ENCODE assay signal across 11 cellular contexts in the genomic region with DNA sequence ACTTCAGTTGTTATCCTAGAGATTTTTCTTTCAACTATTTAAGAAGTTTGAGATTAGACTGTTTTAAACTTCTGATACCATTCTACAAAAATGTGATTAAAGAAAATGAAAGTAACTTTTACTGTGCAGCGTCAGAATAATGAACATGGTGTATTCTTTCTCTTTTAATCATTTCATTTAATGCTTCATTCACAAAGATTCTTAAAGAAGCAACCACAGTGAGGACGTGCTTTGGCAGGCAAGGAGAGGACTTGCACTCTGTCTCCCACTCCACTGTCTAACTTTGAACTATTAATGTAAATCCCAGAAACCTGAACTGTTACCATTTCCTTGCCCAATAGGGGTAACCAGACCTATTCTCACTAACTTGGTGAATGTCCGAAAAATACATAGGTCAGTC.
DNase-seq lines count a peak whose midpoint lies in the region; ATAC-seq and TF ChIP-seq lines count a peak whose summit lies in the region.
"Had no signal": no experiment of that assay in that cellular context is flagged by ENCODE, and none has a peak within 500 bp of the region (broad histone marks: within the 10 kb centered on the region; RNA-seq: fewer than 3 reads in every experiment).

No MANE protein-coding gene starts in this region.

- intact Hi-C loops in mucosa of descending colon (cut with DNase I, micrococcal nuclease), result no loop called here

- H3K9me2 ChIP-seq in Karpas-422 (replicated peaks; ENCODE audit: insufficient read depth, low read length), result no peaks in the 10 kb centered on the region

- H3K36me3 Mint-ChIP-seq in CD4-positive, CD25-positive, alpha-beta regulatory T cell, result no peaks in the 10 kb centered on the region
- H3K36me3 Mint-ChIP-seq in activated naive CD8-positive, alpha-beta T cell treated with anti-CD3 and anti-CD28 coated beads, Interleukin-2, amount 50 U/mL, for 24 hours (ENCODE audit: low read depth), result no peaks in the 10 kb centered on the region

- peaks cover 18 to 26% (median 22%) of the 10 kb centered on the region in 4 donors for H3K4me1 Mint-ChIP-seq in CD4-positive, CD25-positive, alpha-beta regulatory T cell
- peaks cover 18% of the 10 kb centered on the region for H3K4me1 Mint-ChIP-seq in activated naive CD8-positive, alpha-beta T cell treated with anti-CD3 and anti-CD28 coated beads, Interleukin-2, amount 50 U/mL, for 24 hours

- H3K79me2 ChIP-seq in Karpas-422 (ENCODE audit: low read length), result no peaks in the 10 kb centered on the region

- H2AFZ ChIP-seq in Karpas-422 (ENCODE audit: low read length), result peak overlapping the region; percentile 60

- H3K27me3 Mint-ChIP-seq in CD4-positive, CD25-positive, alpha-beta regulatory T cell, result peaks cover 11% of the 10 kb centered on the region
- H3K27me3 Mint-ChIP-seq in activated naive CD8-positive, alpha-beta T cell treated with anti-CD3 and anti-CD28 coated beads, Interleukin-2, amount 50 U/mL, for 24 hours, result peaks cover 7% of the 10 kb centered on the region

- no peak for TF ChIP-seq CTCF in mucosa of descending colon (IDR thresholded peaks at IDR 0.05)

- peak overlapping the region; percentile 79 to 91 (median 84) for H3K4me3 Mint-ChIP-seq in CD4-positive, CD25-positive, alpha-beta regulatory T cell
- H3K4me3 Mint-ChIP-seq in activated naive CD8-positive, alpha-beta T cell treated with anti-CD3 and anti-CD28 coated beads, Interleukin-2, amount 50 U/mL, for 24 hours, result peak overlapping the region; percentile 3

- no peaks in the 10 kb centered on the region for H4K20me1 ChIP-seq in Karpas-422 (ENCODE audit: insufficient read depth, low read depth, low read length)

- peaks cover 0 to 1% (median 0%) of the 10 kb centered on the region in 7 donors for H3K9me3 Mint-ChIP-seq in CD4-positive, CD25-positive, alpha-beta regulatory T cell
- no peaks in the 10 kb centered on the region for H3K9me3 Mint-ChIP-seq in activated naive CD8-positive, alpha-beta T cell treated with anti-CD3 and anti-CD28 coated beads, Interleukin-2, amount 50 U/mL, for 24 hours

- no peaks in the 10 kb centered on the region for H3K36me3 ChIP-seq in CD4-positive, CD25-positive, alpha-beta regulatory T cell (ENCODE audit: control insufficient read depth, insufficient read depth, low read length)
- H3K36me3 ChIP-seq in Karpas-422 (ENCODE audit: insufficient read depth, low read length) (no peaks in the 10 kb centered on the region), mucosa of descending colon (ENCODE audit: low read depth) (no peaks in the 10 kb centered on the region)
- H3K36me3 ChIP-seq: HAP-1, right atrium auricular region had no signal

- H3K4me3 ChIP-seq in CD4-positive, CD25-positive, alpha-beta regulatory T cell (ENCODE audit: low read depth, low read length), result peak overlapping the region; percentile 84
- peak overlapping the region; percentile 36 for H3K4me3 ChIP-seq in Karpas-422 (ENCODE audit: low read length)
- no peak overlapping the region for H3K4me3 ChIP-seq in mucosa of descending colon
- H3K4me3 ChIP-seq: HAP-1 had no signal

- H3K9me3 ChIP-seq in CD4-positive, CD25-positive, alpha-beta regulatory T cell (ENCODE audit: control insufficient read depth in 2 of 2, low read length in 2 of 2), result no peaks in the 10 kb centered on the region
- H3K9me3 ChIP-seq in Karpas-422 (ENCODE audit: low read length) (no peaks in the 10 kb centered on the region), mucosa of descending colon (no peaks in the 10 kb centered on the region)
- H3K9me3 ChIP-seq: HAP-1, right atrium auricular region had no signal

- H3K27ac ChIP-seq in CD4-positive, CD25-positive, alpha-beta regulatory T cell (ENCODE audit: insufficient read depth, low read length, poor library complexity, severe bottlenecking), result peak overlapping the region; percentile 58
- H3K27ac ChIP-seq in Karpas-422 (ENCODE audit: low read length), result peak overlapping the region; percentile 33; the same call in 1 of the 2 replicates
- H3K27ac ChIP-seq: right atrium auricular region had no signal

- peaks cover 13% of the 10 kb centered on the region for H3K4me1 ChIP-seq in CD4-positive, CD25-positive, alpha-beta regulatory T cell (ENCODE audit: control insufficient read depth, insufficient read depth, low read length, poor library complexity, severe bottlenecking)
- peaks cover 28% of the 10 kb centered on the region for H3K4me1 ChIP-seq in Karpas-422 (ENCODE audit: low read length)
- H3K4me1 ChIP-seq in mucosa of descending colon (ENCODE audit: low read depth), result no peaks in the 10 kb centered on the region
- H3K4me1 ChIP-seq: right atrium auricular region had no signal

- peak overlapping the region; percentile 59 for H3K4me2 ChIP-seq in Karpas-422 (ENCODE audit: low read depth, low read length, poor library complexity, severe bottlenecking)

- peak overlapping the region; percentile 84 to 96 (median 92) for H3K27ac Mint-ChIP-seq in CD4-positive, CD25-positive, alpha-beta regulatory T cell
- no peak overlapping the region for H3K27ac Mint-ChIP-seq in activated naive CD8-positive, alpha-beta T cell treated with anti-CD3 and anti-CD28 coated beads, Interleukin-2, amount 50 U/mL, for 24 hours

- ATAC-seq in CD4-positive, CD25-positive, alpha-beta regulatory T cell (ENCODE audit: low read depth in 2 of 2), result no peak
- ATAC-seq in activated naive CD8-positive, alpha-beta T cell treated with anti-CD3 and anti-CD28 coated beads, Interleukin-2, amount 50 U/mL, for 24 hours, result no peak
- ATAC-seq in mucosa of descending colon, result peak; percentile 31
- ATAC-seq in GM21526 (IDR thresholded peaks at IDR 0.05; ENCODE audit: low FRiP score, unreplicated experiment), result no peak
- ATAC-seq in GM18511 (IDR thresholded peaks at IDR 0.05; ENCODE audit: unreplicated experiment), result no peak

- peak overlapping the region; percentile 43 for H3K9ac ChIP-seq in Karpas-422 (ENCODE audit: low read length)

- DNase-seq in CD4-positive, CD25-positive, alpha-beta regulatory T cell, result peak in 1 of 3 donors; percentile 51
- DNase-seq in Karpas-422, result peak; percentile 49
- DNase-seq in activated naive CD8-positive, alpha-beta T cell treated with anti-CD3 and anti-CD28 coated beads, Interleukin-2, amount 50 U/mL, for 24 hours, result no peak
- no peak for DNase-seq in mucosa of descending colon
- no peak for DNase-seq in stimulated activated CD8-positive, alpha-beta memory T cell treated with anti-CD3 and anti-CD28 coated beads, Interleukin-4, amount 100 ng/mL, for 48 hours
- DNase-seq in anterior cingulate cortex (lab: John Stamatoyannopoulos, UW), result no peak
- DNase-seq: kidney glomerular epithelial cell had no signal

- no peaks in the 10 kb centered on the region for H3K27me3 ChIP-seq in CD4-positive, CD25-positive, alpha-beta regulatory T cell (ENCODE audit: control insufficient read depth, insufficient read depth, low read length)
- H3K27me3 ChIP-seq in Karpas-422 (ENCODE audit: low read length), result no peaks in the 10 kb centered on the region
- H3K27me3 ChIP-seq: right atrium auricular region had no signal
